Comparison of ENCODE assay signal across 8 cellular contexts in the genomic region with DNA sequence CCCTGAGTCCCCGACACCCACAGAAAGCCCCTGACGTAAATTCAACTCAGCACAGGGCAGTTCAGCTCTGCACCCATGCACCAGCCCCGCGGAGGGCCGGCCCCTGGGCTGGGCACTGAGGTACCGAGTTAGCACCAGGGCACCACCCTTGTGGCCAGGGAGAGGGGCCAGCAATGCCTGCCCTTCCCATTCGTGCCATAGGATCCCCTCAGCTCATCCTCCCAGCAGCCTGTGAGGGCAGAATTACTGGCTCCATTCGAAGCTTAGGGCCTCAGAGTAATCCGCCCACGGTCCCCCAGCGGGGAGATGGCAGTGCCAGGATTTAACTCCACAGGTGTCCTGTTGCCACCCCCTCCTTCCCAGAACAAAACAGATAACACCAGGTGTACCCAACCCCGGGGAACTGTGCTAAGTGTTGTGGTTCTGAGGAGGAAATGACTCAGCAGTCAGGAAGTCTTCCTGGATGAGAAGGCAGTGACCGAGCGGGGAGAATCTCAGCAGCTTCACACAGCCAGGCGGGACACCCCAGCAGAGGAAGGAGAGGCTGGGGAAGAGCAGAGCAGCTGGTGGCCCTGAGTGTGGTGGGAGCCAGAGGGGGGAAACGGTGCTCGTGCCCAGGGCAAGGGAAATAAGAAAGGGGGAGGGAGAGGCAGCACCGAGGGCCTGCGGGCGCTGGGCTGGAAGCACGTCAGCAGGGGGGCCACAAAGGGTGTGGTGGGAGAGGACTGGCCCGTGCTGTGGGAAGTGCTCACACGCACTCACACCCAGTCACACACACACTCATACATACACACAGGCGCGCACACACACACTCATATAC. TPM values are rescaled to one million over a fixed set of nuclear protein-coding genes. Genes with fewer than 3 reads are reported as not detected.
DNase-seq lines count a peak whose midpoint lies in the region; ATAC-seq, FAIRE-seq and TF ChIP-seq lines count a peak whose summit lies in the region.

No MANE protein-coding gene starts in this region.

- no peak for FAIRE-seq in K562 (lab: Jason Lieb, UNC)

- peaks cover 18% of the 10 kb centered on the region for H3K4me1 Mint-ChIP-seq in Calu3 (ENCODE audit: low read depth, unreplicated experiment)

- H4K20me1 ChIP-seq in K562 (replicated peaks; ENCODE audit: control insufficient read depth, insufficient read depth, low read length) = no peaks in the 10 kb centered on the region

- H3K27ac Mint-ChIP-seq in Calu3 (ENCODE audit: unreplicated experiment) = no peak overlapping the region

- H3K27me3 ChIP-seq in HUES64 (ENCODE audit: insufficient read depth, low read length) (no peaks in the 10 kb centered on the region), K562 (ENCODE audit: control insufficient read depth in 2 of 2, insufficient read depth in 2 of 2, low read length in 2 of 2) (peaks cover 0 to 12% of the 10 kb centered on the region in 2 experiments; a peak in 2 of 5 replicates), HAP-1 (ENCODE audit: low read depth) (no peaks in the 10 kb centered on the region)

- H3K4me2 ChIP-seq in K562 (ENCODE audit: insufficient read depth, low read length) = no peak overlapping the region

- H3K9me1 ChIP-seq in K562 (ENCODE audit: control insufficient read depth, insufficient read depth, low read length) = no peaks in the 10 kb centered on the region

- H3K36me3 Mint-ChIP-seq in Calu3 (ENCODE audit: insufficient read depth, unreplicated experiment) = peaks cover 10% of the 10 kb centered on the region

- H3K4me3 Mint-ChIP-seq in Calu3 (ENCODE audit: low read depth, unreplicated experiment) = no peak overlapping the region

- peak; percentile 67 for DNase-seq in Calu3
- peak; percentile 85 for DNase-seq in SHP77 (lab: John Stamatoyannopoulos, UW)
- DNase-seq in K562 (ENCODE audit: extremely low read depth in 1 of 4, low spot score in 3 of 4) = peak in 1 of 4 experiments; percentile 1
- DNase-seq in kidney tubule cell (ENCODE audit: low spot score) = peak; percentile 98
- DNase-seq in stimulated activated CD4-positive, alpha-beta T cell treated with anti-CD3 and anti-CD28 coated beads, Interleukin-4, amount 100 ng/mL, for 1 hour = peak; percentile 22
- no peak for DNase-seq in HAP-1 (ENCODE audit: low spot score in 2 of 2)

- H3K79me2 ChIP-seq in K562 (ENCODE audit: control insufficient read depth, insufficient read depth, low read length) = no peaks in the 10 kb centered on the region

- POLR2A ChIA-PET in K562 (lab: Yijun Ruan, JAX) = interaction anchor here (0.7 kb wide), 1 partner anchor 13 kb away, joined by 3 read pairs; no protein-coding TSS in a partner anchor

- 59% methylated on average over 24 of the region's 25 CpGs for WGBS in HUES64
- WGBS in K562 (ENCODE audit: insufficient coverage, low coverage, missing lambda C conversion rate) = 16% methylated on average over 17 of the region's 25 CpGs

- H3K27ac ChIP-seq in HUES64 (ENCODE audit: low read depth, low read length) = peak overlapping the region; percentile 68; the same call in 1 of the 2 replicates
- no peak overlapping the region; the same call in 2 of the 3 replicates for H3K27ac ChIP-seq in K562 (ENCODE audit: extremely low read depth, low read depth, low read length)

- TF ChIP-seq CTCF in Calu3 (IDR thresholded peaks at IDR 0.05; ENCODE audit: unreplicated experiment) = no peak
- TF ChIP-seq CTCF in K562 (IDR thresholded peaks at IDR 0.05 in 2 of 3, conservative IDR thresholded peaks at IDR 0.05 in 1 of 3; ENCODE audit: insufficient read depth in 2 of 3, low read depth in 1 of 3, low read length in 3 of 3) = no peak

- H3K9me3 ChIP-seq in HUES64 (ENCODE audit: insufficient read depth, low read depth, low read length) (no peaks in the 10 kb centered on the region), K562 (replicated peaks; ENCODE audit: control insufficient read depth, insufficient read depth, low read depth, low read length) (no peaks in the 10 kb centered on the region; the same call in 1 of the 2 replicates), HAP-1 (no peaks in the 10 kb centered on the region)

- BruUV-seq in Calu3 (replicated peaks; lab: Mats Ljungman, UMichigan) = no TSS peak
- no TSS peak for BruUV-seq in K562 (replicated peaks; lab: Mats Ljungman, UMichigan)

- H3K4me1 ChIP-seq in HUES64 (ENCODE audit: insufficient read depth, low read length) = peaks cover 32% of the 10 kb centered on the region
- no peaks in the 10 kb centered on the region for H3K4me1 ChIP-seq in K562 (replicated peaks in 1 of 2; ENCODE audit: control insufficient read depth in 2 of 2, insufficient read depth in 2 of 2, low read length in 2 of 2)
- no peaks in the 10 kb centered on the region for H3K4me1 ChIP-seq in HAP-1

- in situ Hi-C loops in K562 (cut with MboI) (no loop called here), HAP-1 (cut with MboI; ENCODE audit: low sequenced_read_pairs) (no loop called here)

- H3K4me3 ChIP-seq in HUES64 (ENCODE audit: low read length) (no peak overlapping the region), K562 (no peak overlapping the region), HAP-1 (no peak overlapping the region)

- ATAC-seq in GM21515 (IDR thresholded peaks at IDR 0.05; ENCODE audit: unreplicated experiment) (peak; percentile 78), K562 (no peak)

- no peak for TF ChIP-seq EP300 in K562 (IDR thresholded peaks at IDR 0.05; ENCODE audit: low read length)

- no peaks in the 10 kb centered on the region for H3K27me3 Mint-ChIP-seq in Calu3 (ENCODE audit: unreplicated experiment)

- CTCF ChIA-PET in Calu3 (lab: Charles Lee) = interaction anchor here (1.6 kb wide), 2 partner anchors 46 to 157 kb away, joined by 4 to 5 read pairs; no protein-coding TSS in a partner anchor
- CTCF ChIA-PET in K562 (lab: Yijun Ruan, JAX; ENCODE audit: low intra/inter-chr PET ratio) = no interaction called here

- H3K9me3 Mint-ChIP-seq in Calu3 (ENCODE audit: low read depth, unreplicated experiment) = no peaks in the 10 kb centered on the region

- TF ChIP-seq POLR2A in K562 (conservative IDR thresholded peaks at IDR 0.05) = no peak

- no peak overlapping the region for H2AFZ ChIP-seq in K562 (ENCODE audit: low read depth, low read length)

- H3K9ac ChIP-seq in HUES64 (ENCODE audit: low read depth, low read length) (peak overlapping the region; percentile 25; the same call in 1 of the 2 replicates), K562 (ENCODE audit: insufficient read depth in 1 of 2, low read depth in 2 of 2, low read length in 2 of 2) (no peak overlapping the region)

- intact Hi-C loops in Calu3 (cut with micrococcal nuclease; ENCODE audit: unreplicated experiment) (loop anchor here (2.0 to 5.0 kb wide), 2 partner anchors 46 to 156 kb away; no protein-coding TSS in a partner anchor), K562 (cut with micrococcal nuclease) (no loop called here)

- H3K36me3 ChIP-seq in HUES64 (ENCODE audit: insufficient read depth, low read length) = no peaks in the 10 kb centered on the region
- no peaks in the 10 kb centered on the region for H3K36me3 ChIP-seq in K562 (ENCODE audit: control insufficient read depth, insufficient read depth, low read length)
- no peaks in the 10 kb centered on the region for H3K36me3 ChIP-seq in HAP-1 (replicated peaks)

- TF ChIP-seq RAD21 in K562 (CRISPR knock-in tag; conservative IDR thresholded peaks at IDR 0.05 in 1 of 2, IDR thresholded peaks at IDR 0.05 in 1 of 2) = no peak

TF ChIP-seq in K562, 482 proteins besides CTCF, POLR2A, EP300 and RAD21 (continues in another document):
- TF ChIP-seq NFIX (CRISPR knock-in tag; IDR thresholded peaks at IDR 0.05; ENCODE audit: low read depth) = no peak
- TF ChIP-seq TFAM (CRISPR knock-in tag; conservative IDR thresholded peaks at IDR 0.05) = no peak
- no peak for TF ChIP-seq ZNF695 (CRISPR knock-in tag; IDR thresholded peaks at IDR 0.05)
- TF ChIP-seq NFE2 (IDR thresholded peaks at IDR 0.05; ENCODE audit: low read depth) = peak; percentile 37; the same call in 1 of the 2 replicates
- TF ChIP-seq CSDE1 (IDR thresholded peaks at IDR 0.05) = no peak
- TF ChIP-seq MAFK (IDR thresholded peaks at IDR 0.05; ENCODE audit: low read length) = no peak
- no peak for TF ChIP-seq ARHGAP35 (IDR thresholded peaks at IDR 0.05; ENCODE audit: partially characterized antibody)
- TF ChIP-seq, protein P1, sequence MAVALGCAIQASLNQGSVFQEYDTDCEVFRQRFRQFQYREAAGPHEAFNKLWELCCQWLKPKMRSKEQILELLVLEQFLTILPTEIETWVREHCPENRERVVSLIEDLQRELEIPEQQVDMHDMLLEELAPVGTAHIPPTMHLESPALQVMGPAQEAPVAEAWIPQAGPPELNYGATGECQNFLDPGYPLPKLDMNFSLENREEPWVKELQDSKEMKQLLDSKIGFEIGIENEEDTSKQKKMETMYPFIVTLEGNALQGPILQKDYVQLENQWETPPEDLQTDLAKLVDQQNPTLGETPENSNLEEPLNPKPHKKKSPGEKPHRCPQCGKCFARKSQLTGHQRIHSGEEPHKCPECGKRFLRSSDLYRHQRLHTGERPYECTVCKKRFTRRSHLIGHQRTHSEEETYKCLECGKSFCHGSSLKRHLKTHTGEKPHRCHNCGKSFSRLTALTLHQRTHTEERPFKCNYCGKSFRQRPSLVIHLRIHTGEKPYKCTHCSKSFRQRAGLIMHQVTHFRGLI (CRISPR knock-in tag; IDR thresholded peaks at IDR 0.05) = no peak
- TF ChIP-seq RNF2 (IDR thresholded peaks at IDR 0.05) = no peak

RNA-seq across cellular contexts. Expression of gene CHST15, which starts 59.6 kb away (rescaled TPM):
- total RNA-seq in Calu3 (2022) (18.3 and 19.3 TPM in 2 replicates), K562 (2014; rRNA removed) (0.04 and 0.09 TPM in 2 replicates), K562 (2014; rRNA removed; fragmentation: Illumina TruSeq; extraction: Trizol) (0.15 TPM in 1 of 2 replicates, not detected in the other), K562 (2015; rRNA removed; fragmentation: Illumina TruSeq; extraction: Trizol) (0.04 TPM in 2 replicates), K562 (2021) (0.13 and 0.16 TPM in 2 replicates)
- polyA plus RNA-seq in HUES64 (2013, experiment 1 of 2) = 6.9 TPM
- 6.5 TPM for polyA plus RNA-seq in HUES64 (2013, experiment 2 of 2)
- total RNA-seq in K562 (2011; cell fraction: chromatin; rRNA removed; ENCODE audit: low replicate concordance) = 0.11 and 0.35 TPM in 2 replicates
- total RNA-seq in K562 (2011; cell fraction: nucleolus; rRNA removed) = 1.1 TPM in 1 of 2 replicates, not detected in the other
- 0.15 TPM in 1 of 2 replicates, not detected in the other for total RNA-seq in K562 (2011; cell fraction: nucleoplasm; rRNA removed)
- polyA plus RNA-seq in K562 (2011; rRNA removed) (0.07 TPM in 1 of 2 replicates, not detected in the other), K562 (2014; fragmentation: Illumina TruSeq; extraction: Trizol) (0.09 and 0.11 TPM in 2 replicates), K562 (2014; fragmentation: Nextera tagmentation; extraction: Ambion mirVana) (under 1 TPM; 0.07 to 0.08 TPM), K562 (2014; rRNA removed) (0.04 and 0.23 TPM in 2 replicates)
- polyA plus RNA-seq in K562 (2011; cell fraction: cytosol; rRNA removed) = 0.03 and 0.12 TPM in 2 replicates
- polyA plus RNA-seq in K562 (2011; cell fraction: nucleus; rRNA removed) = 0.04 and 0.18 TPM in 2 replicates
- 0.19 and 0.25 TPM in 2 replicates for polyA plus RNA-seq in K562 (2012)
- polyA minus RNA-seq in K562 (2011; rRNA and poly(A)+ RNA removed) = 0.04 TPM in 1 of 2 replicates, not detected in the other
- polyA minus RNA-seq in K562 (2011; cell fraction: cytosol; rRNA and poly(A)+ RNA removed) = 0.27 TPM in 1 of 2 replicates, not detected in the other
- 0.13 TPM in 1 of 2 replicates, not detected in the other for polyA minus RNA-seq in K562 (2011; cell fraction: nucleus; rRNA and poly(A)+ RNA removed)

Comparison
In these comparisons a context has a peak if more than half of its experiments do, and no peak if none do; other contexts are left out.
1. DNase-seq: peak in Calu3 (single experiment), SHP77 (2 of 2), kidney tubule cell (single experiment) and stimulated activated CD4-positive, alpha-beta T cell treated with anti-CD3 and anti-CD28 coated beads, Interleukin-4, amount 100 ng/mL, for 1 hour (single experiment); none in HAP-1 (0 of 2).